Comparison of ENCODE assay signal across 9 cellular contexts in genomic region chr9:101791938-101792337, GRCh38. TPM values are rescaled to one million over a fixed set of nuclear protein-coding genes. Genes with fewer than 3 reads are reported as not detected.
DNase-seq lines count a peak whose midpoint lies in the region; ATAC-seq, FAIRE-seq and TF ChIP-seq lines count a peak whose summit lies in the region.
"Had no signal": no experiment of that assay in that cellular context is flagged by ENCODE, and none has a peak within 500 bp of the region (broad histone marks: within the 10 kb centered on the region; RNA-seq: fewer than 3 reads in every experiment).

No MANE protein-coding gene starts in this region.

- H3K27me3 ChIP-seq in HAP-1 (ENCODE audit: low read depth) (peaks cover 3% of the 10 kb centered on the region; the same call in 1 of the 2 replicates), K562 (ENCODE audit: control insufficient read depth in 2 of 2, insufficient read depth in 2 of 2, low read length in 2 of 2) (no peaks in the 10 kb centered on the region)

- TF ChIP-seq POLR2A in K562 (conservative IDR thresholded peaks at IDR 0.05) (no peak), lower leg skin (IDR thresholded peaks at IDR 0.05) (no peak)

- ATAC-seq in K562 (peak; percentile 98), HG03097 (IDR thresholded peaks at IDR 0.05; ENCODE audit: low FRiP score, unreplicated experiment) (no peak)

- H3K9me3 Mint-ChIP-seq in nephron progenitor cell: no peaks in the 10 kb centered on the region
- H3K9me3 Mint-ChIP-seq: stimulated activated naive B cell treated with anti-CD40 and anti-IgM and Interleukin-4, amounts not matched to agents 10 μg/mL and 1 μg/mL and 100 μg/mL, for 72 hours had no signal

- H3K36me3 ChIP-seq in HAP-1 (replicated peaks): no peaks in the 10 kb centered on the region
- no peaks in the 10 kb centered on the region for H3K36me3 ChIP-seq in K562 (ENCODE audit: control insufficient read depth, insufficient read depth, low read length)

- POLR2A ChIA-PET in K562 (lab: Yijun Ruan, JAX): no interaction called here

- no peak overlapping the region for H2AFZ ChIP-seq in K562 (ENCODE audit: low read depth, low read length)

- no peaks in the 10 kb centered on the region for H3K36me3 Mint-ChIP-seq in nephron progenitor cell (ENCODE audit: low read depth)
- H3K36me3 Mint-ChIP-seq: stimulated activated naive B cell treated with anti-CD40 and anti-IgM and Interleukin-4, amounts not matched to agents 10 μg/mL and 1 μg/mL and 100 μg/mL, for 72 hours had no signal

- no peaks in the 10 kb centered on the region for H3K27me3 Mint-ChIP-seq in nephron progenitor cell (ENCODE audit: low read depth, poor library complexity)
- H3K27me3 Mint-ChIP-seq: stimulated activated naive B cell treated with anti-CD40 and anti-IgM and Interleukin-4, amounts not matched to agents 10 μg/mL and 1 μg/mL and 100 μg/mL, for 72 hours had no signal

- H3K27ac ChIP-seq in K562 (ENCODE audit: extremely low read depth, low read depth, low read length): no peak overlapping the region

- no peak for TF ChIP-seq EP300 in K562 (IDR thresholded peaks at IDR 0.05; ENCODE audit: low read length)

- no peak overlapping the region for H3K4me2 ChIP-seq in K562 (ENCODE audit: insufficient read depth, low read length)

- H3K4me1 ChIP-seq in HAP-1: no peaks in the 10 kb centered on the region
- H3K4me1 ChIP-seq in K562 (replicated peaks in 1 of 2; ENCODE audit: control insufficient read depth in 2 of 2, insufficient read depth in 2 of 2, low read length in 2 of 2): no peaks in the 10 kb centered on the region

- no peak overlapping the region for H3K4me3 Mint-ChIP-seq in nephron progenitor cell
- H3K4me3 Mint-ChIP-seq: stimulated activated naive B cell treated with anti-CD40 and anti-IgM and Interleukin-4, amounts not matched to agents 10 μg/mL and 1 μg/mL and 100 μg/mL, for 72 hours had no signal

- peak; percentile 73 for FAIRE-seq in K562 (lab: Jason Lieb, UNC)

- CTCF ChIA-PET in K562 (lab: Yijun Ruan, JAX; ENCODE audit: low intra/inter-chr PET ratio): no interaction called here

- H3K9me3 ChIP-seq in HAP-1: no peaks in the 10 kb centered on the region
- no peaks in the 10 kb centered on the region for H3K9me3 ChIP-seq in K562 (replicated peaks; ENCODE audit: control insufficient read depth, insufficient read depth, low read depth, low read length)

- H3K4me3 ChIP-seq in HAP-1: no peak overlapping the region
- no peak overlapping the region for H3K4me3 ChIP-seq in K562
- H3K4me3 ChIP-seq in lower leg skin (ENCODE audit: low read depth, poor library complexity, severe bottlenecking): no peak overlapping the region

- intact Hi-C loops in K562 (cut with micrococcal nuclease) (loop anchor here (2.0 to 5.0 kb wide), 2 partner anchors 49 to 180 kb away; no protein-coding TSS in a partner anchor), lower leg skin (cut with DNase I; ENCODE audit: low total_unique reads) (no loop called here)

- no TSS peak for BruUV-seq in K562 (replicated peaks; lab: Mats Ljungman, UMichigan)

- DNase-seq in DMS153 treated with DMSO at 0.1 percent for 48 hours (lab: John Stamatoyannopoulos, UW; ENCODE audit: unreplicated experiment): peak; percentile 9
- peak; percentile 58 to 78 for DNase-seq in HAP-1 (ENCODE audit: low spot score in 2 of 2)
- DNase-seq in NCI-H345 (lab: John Stamatoyannopoulos, UW): peak; percentile 51
- DNase-seq in K562 (ENCODE audit: extremely low read depth in 1 of 4, low spot score in 3 of 4): peak; percentile 12 to 71 (median 33)
- peak; percentile 71 for DNase-seq in nephron progenitor cell
- no peak for DNase-seq in lower leg skin (ENCODE audit: low spot score in 2 of 2)
- DNase-seq in HCEC 1CT: no peak
- DNase-seq: stimulated activated naive B cell treated with anti-CD40 and anti-IgM and Interleukin-4, amounts not matched to agents 10 μg/mL and 1 μg/mL and 100 μg/mL, for 72 hours had no signal

- no peaks in the 10 kb centered on the region for H4K20me1 ChIP-seq in K562 (replicated peaks; ENCODE audit: control insufficient read depth, insufficient read depth, low read length)

- no peak overlapping the region for H3K27ac Mint-ChIP-seq in nephron progenitor cell
- H3K27ac Mint-ChIP-seq: stimulated activated naive B cell treated with anti-CD40 and anti-IgM and Interleukin-4, amounts not matched to agents 10 μg/mL and 1 μg/mL and 100 μg/mL, for 72 hours had no signal

- no peaks in the 10 kb centered on the region for H3K79me2 ChIP-seq in K562 (ENCODE audit: control insufficient read depth, insufficient read depth, low read length)

- peak; percentile 72 to 85 for TF ChIP-seq RAD21 in K562 (CRISPR knock-in tag; conservative IDR thresholded peaks at IDR 0.05 in 1 of 2, IDR thresholded peaks at IDR 0.05 in 1 of 2)

- TF ChIP-seq CTCF in K562 (IDR thresholded peaks at IDR 0.05 in 2 of 3, conservative IDR thresholded peaks at IDR 0.05 in 1 of 3; ENCODE audit: insufficient read depth in 2 of 3, low read depth in 1 of 3, low read length in 3 of 3) (peak; percentile 55 to 76 (median 71)), nephron progenitor cell (IDR thresholded peaks at IDR 0.05) (peak; percentile 60), lower leg skin (IDR thresholded peaks at IDR 0.05) (no peak)

- H3K4me1 Mint-ChIP-seq in nephron progenitor cell: no peaks in the 10 kb centered on the region
- H3K4me1 Mint-ChIP-seq: stimulated activated naive B cell treated with anti-CD40 and anti-IgM and Interleukin-4, amounts not matched to agents 10 μg/mL and 1 μg/mL and 100 μg/mL, for 72 hours had no signal

- no peaks in the 10 kb centered on the region for H3K9me1 ChIP-seq in K562 (ENCODE audit: control insufficient read depth, insufficient read depth, low read length)

- 0% methylated on average over 3 of the region's 3 CpGs for WGBS in K562 (ENCODE audit: insufficient coverage, low coverage, missing lambda C conversion rate)
- WGBS in lower leg skin, 2 donors: 10 to 11% methylated on average over 3 of the region's 3 CpGs

- in situ Hi-C loops in HAP-1 (cut with MboI; ENCODE audit: low sequenced_read_pairs): no loop called here
- in situ Hi-C loops in K562 (cut with MboI): no loop called here

- H3K9ac ChIP-seq in K562 (ENCODE audit: insufficient read depth in 1 of 2, low read depth in 2 of 2, low read length in 2 of 2): no peak overlapping the region

TF ChIP-seq in K562, 482 proteins besides CTCF, POLR2A, EP300 and RAD21 (continues in another document):
- TF ChIP-seq ZNF165 (CRISPR knock-in tag; IDR thresholded peaks at IDR 0.05; ENCODE audit: borderline replicate concordance) (no peak), FIP1L1 (IDR thresholded peaks at IDR 0.05; ENCODE audit: low read depth, low read length, poor library complexity, severe bottlenecking) (no peak), THRB (CRISPR knock-in tag; conservative IDR thresholded peaks at IDR 0.05) (no peak), RNF219 (CRISPR knock-in tag; IDR thresholded peaks at IDR 0.05) (no peak), ETV5 (CRISPR knock-in tag; IDR thresholded peaks at IDR 0.05; ENCODE audit: low read depth) (no peak), FOXP1 (CRISPR knock-in tag; IDR thresholded peaks at IDR 0.05) (no peak)

RNA-seq across cellular contexts. Expression of gene GRIN3A, which starts 53.5 kb away (rescaled TPM):
- not detected in 2 replicates for total RNA-seq in K562 (2011; cell fraction: chromatin; rRNA removed; ENCODE audit: low replicate concordance)
- not detected in 2 replicates for total RNA-seq in K562 (2011; cell fraction: nucleolus; rRNA removed)
- not detected in 2 replicates for total RNA-seq in K562 (2011; cell fraction: nucleoplasm; rRNA removed)
- total RNA-seq in K562 (2014; rRNA removed) (not detected in 2 replicates), K562 (2014; rRNA removed; fragmentation: Illumina TruSeq; extraction: Trizol) (not detected in 2 replicates), K562 (2015; rRNA removed; fragmentation: Illumina TruSeq; extraction: Trizol) (not detected in 2 replicates), K562 (2021) (not detected in 2 replicates), lower leg skin (not detected)
- polyA plus RNA-seq in K562 (2011; rRNA removed) (not detected in 2 replicates), K562 (2014; fragmentation: Illumina TruSeq; extraction: Trizol) (not detected in 2 replicates), K562 (2014; fragmentation: Nextera tagmentation; extraction: Ambion mirVana) (under 1 TPM; 0.01 to 0.03 TPM), K562 (2014; rRNA removed) (not detected in 2 replicates)
- polyA plus RNA-seq in K562 (2011; cell fraction: cytosol; rRNA removed): not detected in 2 replicates
- not detected in 2 replicates for polyA plus RNA-seq in K562 (2011; cell fraction: nucleus; rRNA removed)
- 0.04 TPM in 2 replicates for polyA plus RNA-seq in K562 (2012)
- polyA minus RNA-seq in K562 (2011; rRNA and poly(A)+ RNA removed): not detected in 2 replicates
- not detected in 2 replicates for polyA minus RNA-seq in K562 (2011; cell fraction: cytosol; rRNA and poly(A)+ RNA removed)
- polyA minus RNA-seq in K562 (2011; cell fraction: nucleus; rRNA and poly(A)+ RNA removed): not detected in 2 replicates

Comparison
In these comparisons a context has a peak if more than half of its experiments do, and no peak if none do; other contexts are left out.
1. DNase-seq: peak in DMS153 treated with DMSO at 0.1 percent for 48 hours (single experiment), HAP-1 (2 of 2), NCI-H345 (single experiment), K562 (4 of 4) and nephron progenitor cell (single experiment); none in lower leg skin (0 of 2) and HCEC 1CT (single experiment).
2. CTCF ChIP-seq: peak in K562 (3 of 3) and nephron progenitor cell (single experiment); none in lower leg skin (0 of 3).